8 cellular contexts compared by ENCODE assay signal in the genomic region with DNA sequence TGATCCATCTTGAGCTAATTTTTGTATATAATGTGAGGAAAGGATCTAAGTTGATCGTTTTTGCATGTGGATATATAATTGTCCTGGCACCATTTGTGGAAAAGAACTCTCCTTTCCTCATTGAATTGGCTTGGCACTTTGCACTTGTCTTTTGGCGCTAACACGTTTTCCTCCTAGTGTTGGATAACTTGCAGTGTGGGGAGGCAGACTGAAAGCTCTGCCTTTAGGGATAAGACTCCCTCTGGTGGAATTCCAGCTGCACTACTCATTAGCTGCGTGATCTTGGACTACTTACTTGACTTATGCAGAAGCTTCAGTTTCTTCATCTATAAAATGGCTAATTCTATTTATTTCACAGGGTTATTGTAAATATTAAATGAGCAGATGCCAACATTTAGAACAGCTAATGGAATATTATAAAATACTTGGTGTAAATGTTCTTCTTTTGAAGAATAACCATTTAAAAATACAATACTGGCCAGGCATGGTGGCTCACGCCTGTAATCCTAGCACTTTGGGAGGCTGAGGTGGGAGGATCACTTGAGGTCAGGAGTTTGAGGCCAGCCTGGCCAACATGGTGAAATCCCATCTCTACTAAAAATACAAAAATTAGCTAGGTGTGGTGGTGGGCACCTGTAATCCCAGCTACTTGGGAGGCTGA. TPM values are rescaled to one million over a fixed set of nuclear protein-coding genes. Genes with fewer than 3 reads are reported as not detected.
A peak's percentile ranks its signal among the peaks of the same experiment; 100 is the strongest.
DNase-seq lines count a peak whose midpoint lies in the region; ATAC-seq and TF ChIP-seq lines count a peak whose summit lies in the region.
"Not testable (repeated sequence)": the region's sequence is repeated elsewhere in the genome, so short reads cannot be mapped to it uniquely, and the experiment has no call there.

No MANE protein-coding gene starts in this region.

- H3F3A ChIP-seq in DOHH2 (ENCODE audit: control insufficient read depth, insufficient read depth), result not testable (repeated sequence)

- not testable (repeated sequence) for H3K9me2 ChIP-seq in DOHH2 (replicated peaks; ENCODE audit: control insufficient read depth, low read length)

- not testable (repeated sequence) for H3K4me1 Mint-ChIP-seq in nephron progenitor cell

- intact Hi-C loops in body of pancreas (cut with DNase I); Right ventricle myocardium inferior (cut with DNase I): not testable (repeated sequence)

- H3K36me3 Mint-ChIP-seq in nephron progenitor cell (ENCODE audit: low read depth), result peaks cover 45% of the 10 kb centered on the region

- H3K27ac ChIP-seq in DOHH2 (ENCODE audit: low read depth, low read length); body of pancreas: not testable (repeated sequence)

- H3K9me3 ChIP-seq in DOHH2 (ENCODE audit: control insufficient read depth, insufficient read depth, low read length); body of pancreas: not testable (repeated sequence)

- H3K27me3 ChIP-seq in DOHH2 (ENCODE audit: control insufficient read depth, low read length); body of pancreas: not testable (repeated sequence)

- DNase-seq in HT1080 (ENCODE audit: low read depth) (peak; percentile 69), NCI-H345 treated with DMSO at 0.1 percent for 48 hours (lab: John Stamatoyannopoulos, UW; ENCODE audit: unreplicated experiment) (peak; percentile 20), SW480 (ENCODE audit: low spot score) (peak; percentile 77), body of pancreas (peak; percentile 57 to 77 (median 68)), nephron progenitor cell (peak; percentile 45), ureter (ENCODE audit: low spot score) (peak; percentile 54)
- DNase-seq in Right ventricle myocardium inferior (ENCODE audit: missing footprints), result not testable (repeated sequence)

- not testable (repeated sequence) for H4K20me1 ChIP-seq in DOHH2 (ENCODE audit: control insufficient read depth, insufficient read depth, low read depth, low read length)

- not testable (repeated sequence) for H3K27ac Mint-ChIP-seq in nephron progenitor cell

- H3K9me3 Mint-ChIP-seq in nephron progenitor cell, result not testable (repeated sequence)

- WGBS in body of pancreas, 2 donors, result 18 to 20% methylated on average over 5 of the region's 5 CpGs

- not testable (repeated sequence) for H3K4me3 Mint-ChIP-seq in nephron progenitor cell

- H3K4me2 ChIP-seq in DOHH2 (ENCODE audit: low read length), result not testable (repeated sequence)

- H3K36me3 ChIP-seq in DOHH2 (ENCODE audit: control insufficient read depth, low read length), result not testable (repeated sequence)
- H3K36me3 ChIP-seq in body of pancreas (replicated peaks in 1 of 2; ENCODE audit: insufficient read depth in 1 of 2, low read depth in 2 of 2), result peaks cover 0 to 15% of the 10 kb centered on the region in 2 donors

- not testable (repeated sequence) for H3K79me2 ChIP-seq in DOHH2 (ENCODE audit: control insufficient read depth, low read length)

- H3K27me3 Mint-ChIP-seq in nephron progenitor cell (ENCODE audit: low read depth, poor library complexity), result not testable (repeated sequence)

- not testable (repeated sequence) for H3K4me3 ChIP-seq in DOHH2 (ENCODE audit: low read length); body of pancreas

- not testable (repeated sequence) for H3K4me1 ChIP-seq in DOHH2 (ENCODE audit: control insufficient read depth, low read length); body of pancreas

- TF ChIP-seq CTCF in DOHH2 (IDR thresholded peaks at IDR 0.05; ENCODE audit: low read depth, low read length, poor library complexity, severe bottlenecking) (peak; percentile 76), body of pancreas (IDR thresholded peaks at IDR 0.05) (peak; percentile 40 to 85 (median 75)), nephron progenitor cell (IDR thresholded peaks at IDR 0.05) (peak; percentile 83)

- peak; percentile 87 for ATAC-seq in body of pancreas
- peak; percentile 82 for ATAC-seq in Right ventricle myocardium inferior

- not testable (repeated sequence) for TF ChIP-seq POLR2A in body of pancreas (IDR thresholded peaks at IDR 0.05)

RNA-seq across cellular contexts. Expression of gene STK36, which starts 15.6 kb away (rescaled TPM):
- total RNA-seq in HT1080 (2014; rRNA removed; shearing (Covaris generic)), result 11.0 and 14.9 TPM in 2 replicates
- polyA plus RNA-seq in HT1080 (2015; cell fraction: cytosol; rRNA removed), result 4.3 and 8.1 TPM in 2 replicates
- polyA plus RNA-seq in HT1080 (2015; cell fraction: nucleus; rRNA removed), result 141 and 152 TPM in 2 replicates
- total RNA-seq in body of pancreas (10 to 100 TPM; 35.0 to 57.4 TPM), Right ventricle myocardium inferior (7.5 TPM), ureter (55.4 TPM)

RNA-seq across cellular contexts. Expression of gene RNF25, which starts 15.7 kb away (rescaled TPM):
- total RNA-seq in HT1080 (2014; rRNA removed; shearing (Covaris generic)), result 106 TPM in 2 replicates
- polyA plus RNA-seq in HT1080 (2015; cell fraction: cytosol; rRNA removed), result 35.1 and 45.5 TPM in 2 replicates
- 60.6 and 61.1 TPM in 2 replicates for polyA plus RNA-seq in HT1080 (2015; cell fraction: nucleus; rRNA removed)
- total RNA-seq in body of pancreas (10 to 100 TPM in 1 of 2 donors, 1 to 10 TPM in 1; 3.0 to 14.8 TPM), Right ventricle myocardium inferior (15.3 TPM), ureter (33.7 TPM)

RNA-seq across cellular contexts. Expression of gene TTLL4, which starts 23.1 kb away (rescaled TPM):
- total RNA-seq in HT1080 (2014; rRNA removed; shearing (Covaris generic)), result 21.6 and 22.9 TPM in 2 replicates
- polyA plus RNA-seq in HT1080 (2015; cell fraction: cytosol; rRNA removed), result 14.5 and 18.6 TPM in 2 replicates
- polyA plus RNA-seq in HT1080 (2015; cell fraction: nucleus; rRNA removed), result 69.2 and 70.0 TPM in 2 replicates
- total RNA-seq in body of pancreas (10 to 100 TPM in 1 of 2 donors, 1 to 10 TPM in 1; 9.1 to 31.3 TPM), Right ventricle myocardium inferior (8.4 TPM), ureter (39.1 TPM)

RNA-seq across cellular contexts. Expression of gene BCS1L, which starts 28.0 kb away (rescaled TPM):
- total RNA-seq in HT1080 (2014; rRNA removed; shearing (Covaris generic)), result 69.2 and 80.7 TPM in 2 replicates
- 37.6 and 48.1 TPM in 2 replicates for polyA plus RNA-seq in HT1080 (2015; cell fraction: cytosol; rRNA removed)
- polyA plus RNA-seq in HT1080 (2015; cell fraction: nucleus; rRNA removed), result 169 and 172 TPM in 2 replicates
- total RNA-seq in body of pancreas (10 to 100 TPM; 34.2 to 64.3 TPM), Right ventricle myocardium inferior (51.1 TPM), ureter (48.2 TPM)

RNA-seq across cellular contexts. Expression of gene ZNF142, which starts 28.1 kb away (rescaled TPM):
- 17.8 and 26.0 TPM in 2 replicates for total RNA-seq in HT1080 (2014; rRNA removed; shearing (Covaris generic))
- polyA plus RNA-seq in HT1080 (2015; cell fraction: cytosol; rRNA removed), result 10.2 and 13.2 TPM in 2 replicates
- polyA plus RNA-seq in HT1080 (2015; cell fraction: nucleus; rRNA removed), result 22.3 and 27.2 TPM in 2 replicates
- total RNA-seq in body of pancreas (10 to 100 TPM; 12.2 to 14.3 TPM), Right ventricle myocardium inferior (18.6 TPM), ureter (35.4 TPM)
